23 cellular contexts compared by ENCODE assay signal in the genomic region with DNA sequence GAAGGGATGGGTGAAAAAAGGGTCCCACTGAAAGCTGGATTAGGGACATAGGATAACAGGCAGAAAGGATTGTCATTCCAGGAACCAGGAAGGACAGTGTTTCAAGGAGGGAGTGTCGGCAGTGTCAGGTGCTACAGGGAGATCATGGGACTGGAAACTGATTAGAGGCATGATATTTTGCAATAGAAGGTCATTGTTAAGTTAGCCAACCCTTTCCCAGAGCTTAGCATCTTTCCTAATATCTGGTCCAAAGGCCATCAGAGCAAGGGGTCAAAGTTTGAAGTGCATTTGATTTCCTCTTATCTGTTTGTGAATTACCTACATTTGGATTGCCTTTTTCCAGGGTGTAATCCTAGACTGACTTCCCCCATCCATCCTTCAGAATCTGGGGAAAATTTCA.
"Had no signal": no experiment of that assay in that cellular context is flagged by ENCODE, and none has a peak within 500 bp of the region (broad histone marks: within the 10 kb centered on the region; RNA-seq: fewer than 3 reads in every experiment).

No MANE protein-coding gene starts in this region.

- H3K9me3 ChIP-seq: esophagus squamous epithelium, gastroesophageal sphincter, pancreas, stomach, thoracic aorta, transverse colon had no signal

- FAIRE-seq: colon, keratinocyte, pancreas had no signal

- DNase-seq: effector memory CD8-positive, alpha-beta T cell; esophagus squamous epithelium; foreskin fibroblast; glutamatergic neuron; immature natural killer cell; left cardiac atrium; mammary epithelial cell; naive thymus-derived CD8-positive, alpha-beta T cell; occipital lobe; pancreas; right cardiac atrium; stimulated activated CD4-positive, alpha-beta T cell treated with anti-CD3 and anti-CD28 coated beads, Interleukin-4, amount 100 ng/mL, for 24 hours; stimulated activated naive CD4-positive, alpha-beta T cell; stomach; substantia nigra; transverse colon had no signal

- H3K4me3 ChIP-seq: esophagus squamous epithelium, gastroesophageal sphincter, neural progenitor cell, pancreas, stomach, thoracic aorta, transverse colon had no signal

- ATAC-seq: effector memory CD8-positive, alpha-beta T cell; gastroesophageal sphincter; left cardiac atrium; naive thymus-derived CD8-positive, alpha-beta T cell; pancreas; right cardiac atrium had no signal

- H3K27me3 Mint-ChIP-seq: dendritic cell treated with granulocyte-macrophage colony-stimulating factor and Interleukin-4, amounts not matched to agents 40 ng/mL and 50 ng/mL, for 4 days; effector memory CD8-positive, alpha-beta T cell; naive thymus-derived CD8-positive, alpha-beta T cell had no signal

- H3K9ac ChIP-seq: neural progenitor cell had no signal

- H3K27me3 ChIP-seq: esophagus squamous epithelium, neural progenitor cell, pancreas, stomach, transverse colon had no signal

- H3K27ac Mint-ChIP-seq: dendritic cell treated with granulocyte-macrophage colony-stimulating factor and Interleukin-4, amounts not matched to agents 40 ng/mL and 50 ng/mL, for 4 days; neural progenitor cell; progenitor cell of endocrine pancreas had no signal

- H3K4me2 ChIP-seq: neural progenitor cell had no signal

- H2AFZ ChIP-seq: neural progenitor cell had no signal

- H3K36me3 ChIP-seq: esophagus squamous epithelium, gastroesophageal sphincter, neural progenitor cell, pancreas, stomach, thoracic aorta, transverse colon had no signal

- H3K9me3 Mint-ChIP-seq: dendritic cell treated with granulocyte-macrophage colony-stimulating factor and Interleukin-4, amounts not matched to agents 40 ng/mL and 50 ng/mL, for 4 days; effector memory CD8-positive, alpha-beta T cell; immature natural killer cell; naive thymus-derived CD8-positive, alpha-beta T cell; neural progenitor cell had no signal

- H3K36me3 Mint-ChIP-seq: neural progenitor cell had no signal

- H3K27ac ChIP-seq: esophagus squamous epithelium, gastroesophageal sphincter, neural progenitor cell, pancreas, stomach, thoracic aorta, transverse colon had no signal

- H3K4me1 ChIP-seq: esophagus squamous epithelium, gastroesophageal sphincter, neural progenitor cell, pancreas, stomach, transverse colon had no signal

- H3K4me3 Mint-ChIP-seq: dendritic cell treated with granulocyte-macrophage colony-stimulating factor and Interleukin-4, amounts not matched to agents 40 ng/mL and 50 ng/mL, for 4 days; effector memory CD8-positive, alpha-beta T cell; immature natural killer cell; naive thymus-derived CD8-positive, alpha-beta T cell; neural progenitor cell had no signal
